Comparison of ENCODE assay signal across 8 cellular contexts in the genomic region with DNA sequence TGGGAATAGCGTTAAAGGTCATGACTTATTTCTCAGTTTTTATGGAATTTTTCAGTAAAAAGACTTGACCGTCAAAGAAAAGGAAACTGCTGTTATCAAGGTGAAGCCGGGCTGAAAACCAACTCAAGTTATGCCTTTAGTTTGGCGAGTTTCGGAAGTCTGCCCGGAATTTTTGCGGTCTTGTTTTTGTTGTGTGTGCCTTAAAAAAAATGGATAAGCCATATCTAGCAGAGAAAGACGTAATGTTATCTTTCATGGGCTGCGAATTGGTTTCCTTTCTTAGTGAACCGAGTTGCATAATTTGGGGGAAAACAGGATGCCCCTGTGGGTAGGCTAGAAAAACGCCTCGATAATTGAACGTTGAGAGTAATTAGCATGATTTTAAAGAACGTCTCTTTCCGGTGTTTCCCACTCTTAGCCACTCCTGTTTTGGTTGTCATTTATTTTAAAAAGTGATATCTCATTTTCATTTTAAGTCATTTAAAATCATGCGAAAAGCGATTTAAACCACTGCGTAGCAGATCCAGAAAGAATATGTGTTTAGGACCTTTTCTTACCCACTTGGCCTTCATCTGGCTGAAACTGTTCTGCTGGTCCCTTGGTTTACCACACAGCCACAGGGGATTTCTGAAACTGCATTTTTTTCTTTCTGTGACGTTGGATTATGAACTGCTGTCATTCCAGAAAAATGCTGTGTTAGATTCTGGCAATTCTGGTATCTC. TPM values are rescaled to one million over a fixed set of nuclear protein-coding genes. Genes with fewer than 3 reads are reported as not detected.
A peak's percentile ranks its signal among the peaks of the same experiment; 100 is the strongest.
DNase-seq lines count a peak whose midpoint lies in the region; ATAC-seq, FAIRE-seq and TF ChIP-seq lines count a peak whose summit lies in the region.

No MANE protein-coding gene starts in this region.

- intact Hi-C loops in HCT116 (cut with micrococcal nuclease) (no loop called here), PC-3 (cut with micrococcal nuclease) (loop anchor here (5.0 kb wide), 1 partner anchor 237 kb away; no protein-coding TSS in a partner anchor)

- RAD21 ChIA-PET in HCT116 (lab: Charles Lee; ENCODE audit: low non-redundant PET in 1 of 2, low total read pairs in 2 of 2, uncharacterized antibody in 2 of 2, unreplicated experiment in 2 of 2) = no interaction called here

- CTCF ChIA-PET in HCT116 (lab: Charles Lee) (no interaction called here), PC-3 (lab: Charles Lee) (no interaction called here)

- peak overlapping the region; percentile 98 for H3K27ac Mint-ChIP-seq in activated naive CD8-positive, alpha-beta T cell

- peak; percentile 65 for DNase-seq in GM03348 (ENCODE audit: low spot score)
- no peak for DNase-seq in HCT116 (ENCODE audit: low read depth, low spot score)
- peak; percentile 57 for DNase-seq in PC-3
- peak; percentile 57 for DNase-seq in stimulated activated CD4-positive, alpha-beta T cell treated with anti-CD3 and anti-CD28 coated beads, Interleukin-1b, Interleukin-23, amount 100 ng/mL, for 48 hours
- no peak for DNase-seq in frontal cortex (ENCODE audit: low spot score in 2 of 2)

- TF ChIP-seq POLR2A in HCT116 (IDR thresholded peaks at IDR 0.05; ENCODE audit: borderline replicate concordance, extremely low read depth, insufficient read depth, insufficient read length) = no peak

- H3K9ac ChIP-seq in HCT116 (ENCODE audit: low read length) = peak overlapping the region; percentile 72
- peak overlapping the region; percentile 97 for H3K9ac ChIP-seq in PC-3 (ENCODE audit: low read length)
- H3K9ac ChIP-seq in iPS-15b (ENCODE audit: low read depth, low read length) = peak overlapping the region; percentile 87

- H3K27ac ChIP-seq in HCT116 (ENCODE audit: low read depth, low read length) = peak overlapping the region; percentile 87
- peak overlapping the region; percentile 52 for H3K27ac ChIP-seq in PC-3 (ENCODE audit: low read length)

- H3K4me1 ChIP-seq in HCT116 (ENCODE audit: control insufficient read depth in 1 of 2, insufficient read depth in 2 of 2, low read length in 2 of 2) = peaks cover 9 to 23% of the 10 kb centered on the region in 2 experiments
- peaks cover 23% of the 10 kb centered on the region for H3K4me1 ChIP-seq in PC-3 (ENCODE audit: insufficient read depth, low read length)
- peaks cover 5% of the 10 kb centered on the region for H3K4me1 ChIP-seq in iPS-15b (ENCODE audit: control insufficient read depth, insufficient read depth, low read length)

- H3K4me2 ChIP-seq in HCT116 (ENCODE audit: low read length) (peak overlapping the region; percentile 90), PC-3 (ENCODE audit: low read length) (peak overlapping the region; percentile 84)

- POLR2A ChIA-PET in HCT116 (lab: Charles Lee) (interaction anchor here (1.4 to 2.9 kb wide), 9 partner anchors 9 to 375 kb away, joined by 3 to 18 read pairs (median 8); no protein-coding TSS in a partner anchor), PC-3 (lab: Charles Lee; ENCODE audit: unreplicated experiment) (interaction anchor here (0.6 to 0.8 kb wide), 3 partner anchors 14 to 225 kb away, joined by 3 to 6 read pairs (median 5); no protein-coding TSS in a partner anchor)

- H3K9me3 ChIP-seq in HCT116 (ENCODE audit: control insufficient read depth in 1 of 2, insufficient read depth in 1 of 2, low read depth in 1 of 2, low read length in 2 of 2) (no peaks in the 10 kb centered on the region), PC-3 (ENCODE audit: low read length) (no peaks in the 10 kb centered on the region), iPS-15b (ENCODE audit: control insufficient read depth, insufficient read depth, low read length) (no peaks in the 10 kb centered on the region)

- no peaks in the 10 kb centered on the region for H3K9me2 ChIP-seq in HCT116 (ENCODE audit: insufficient read depth)
- H3K9me2 ChIP-seq in PC-3 (replicated peaks; ENCODE audit: low read length) = no peaks in the 10 kb centered on the region

- H3K27me3 Mint-ChIP-seq in activated naive CD8-positive, alpha-beta T cell = no peaks in the 10 kb centered on the region

- no peak for ATAC-seq in HCT116
- no peak for ATAC-seq in PC-3
- no peak for ATAC-seq in HG03139 (IDR thresholded peaks at IDR 0.05; ENCODE audit: unreplicated experiment)

- H4K20me1 ChIP-seq in HCT116 (ENCODE audit: insufficient read depth) (no peaks in the 10 kb centered on the region), PC-3 (ENCODE audit: low read length) (peaks cover 59% of the 10 kb centered on the region)

- H3F3A ChIP-seq in PC-3 (ENCODE audit: low read length, unreplicated experiment) = peaks cover 6% of the 10 kb centered on the region

- H3K36me3 ChIP-seq in HCT116 (ENCODE audit: control insufficient read depth in 1 of 2, insufficient read depth in 2 of 2, low read length in 2 of 2) (peaks cover 23 to 27% of the 10 kb centered on the region in 2 experiments; a peak in 3 of 4 replicates), PC-3 (ENCODE audit: low read depth, low read length) (peaks cover 53% of the 10 kb centered on the region), iPS-15b (ENCODE audit: control insufficient read depth, insufficient read depth, low read length) (peaks cover 20% of the 10 kb centered on the region)

- TF ChIP-seq CTCF in HCT116 (IDR thresholded peaks at IDR 0.05 in 2 of 3, conservative IDR thresholded peaks at IDR 0.05 in 1 of 3; ENCODE audit: borderline replicate concordance in 1 of 3, insufficient read depth in 1 of 3, low read depth in 2 of 3, low read length in 2 of 3) (no peak), PC-3 (conservative IDR thresholded peaks at IDR 0.05; ENCODE audit: low read depth, low read length) (no peak)

- H3K4me3 Mint-ChIP-seq in activated naive CD8-positive, alpha-beta T cell = peak overlapping the region; percentile 97

- no peak overlapping the region for H2AFZ ChIP-seq in HCT116 (ENCODE audit: low read depth, low read length, poor library complexity, severe bottlenecking)
- no peak overlapping the region for H2AFZ ChIP-seq in PC-3 (ENCODE audit: low read length)

- H3K79me2 ChIP-seq in HCT116 (ENCODE audit: insufficient read depth, low read length) = peaks cover 26% of the 10 kb centered on the region
- H3K79me2 ChIP-seq in PC-3 (ENCODE audit: low read length) = peaks cover 52% of the 10 kb centered on the region

- no peaks in the 10 kb centered on the region for H3K9me3 Mint-ChIP-seq in activated naive CD8-positive, alpha-beta T cell (ENCODE audit: low read depth)

- BruUV-seq in HCT116 (replicated peaks; lab: Mats Ljungman, UMichigan) (TSS peak; percentile 63), PC-3 (replicated peaks; lab: Mats Ljungman, UMichigan) (TSS peak; percentile 61)

- FAIRE-seq in frontal cortex (lab: Jason Lieb, UNC) = no peak

- H3K27me3 ChIP-seq in HCT116 (ENCODE audit: insufficient read depth, low read length) (no peaks in the 10 kb centered on the region), PC-3 (ENCODE audit: low read length) (no peaks in the 10 kb centered on the region), iPS-15b (ENCODE audit: control insufficient read depth, insufficient read depth, low read length) (no peaks in the 10 kb centered on the region)

- TF ChIP-seq RAD21 in HCT116 (IDR thresholded peaks at IDR 0.05; ENCODE audit: low read depth) = no peak

- H3K4me1 Mint-ChIP-seq in activated naive CD8-positive, alpha-beta T cell (ENCODE audit: low read depth) = peaks cover 58% of the 10 kb centered on the region

- peaks cover 36% of the 10 kb centered on the region for H3K36me3 Mint-ChIP-seq in activated naive CD8-positive, alpha-beta T cell

- H3K4me3 ChIP-seq in HCT116 (replicated peaks in 1 of 2; ENCODE audit: low read depth in 1 of 2, low read length in 2 of 2) (peak overlapping the region; percentile 61 to 87), PC-3 (ENCODE audit: low read length) (peak overlapping the region; percentile 98), iPS-15b (ENCODE audit: low read depth, low read length) (peak overlapping the region; percentile 77)

TF ChIP-seq in HCT116, 20 proteins besides CTCF, POLR2A, EP300 and RAD21 (continues in another document):
- TF ChIP-seq REST (IDR thresholded peaks at IDR 0.05; ENCODE audit: low read depth) (no peak), SRF (IDR thresholded peaks at IDR 0.05; ENCODE audit: low read depth) (no peak), ZFX (IDR thresholded peaks at IDR 0.05) (no peak), YY1 (IDR thresholded peaks at IDR 0.05; ENCODE audit: extremely low read depth, insufficient replicate concordance, low read depth, low read length) (no peak), SP1 (IDR thresholded peaks at IDR 0.05; ENCODE audit: low read depth) (no peak), POLR2AphosphoS5 (IDR thresholded peaks at IDR 0.05; ENCODE audit: low read depth, low read length) (no peak), TCF7L2 (IDR thresholded peaks at IDR 0.05; ENCODE audit: borderline replicate concordance, extremely low read depth, insufficient read depth, insufficient read length) (no peak), MAX (IDR thresholded peaks at IDR 0.05) (no peak), CEBPB (IDR thresholded peaks at IDR 0.05; ENCODE audit: low read depth) (no peak), JUND (IDR thresholded peaks at IDR 0.05) (no peak)

RNA-seq across cellular contexts. Expression of gene NFKBIZ, which starts 1.2 kb away (rescaled TPM):
- total RNA-seq in HCT116 (2021; ENCODE audit: unreplicated experiment) (12.2 TPM), PC-3 (2014; rRNA removed) (63.0 and 70.2 TPM in 2 replicates), frontal cortex (2.4 TPM)
- polyA plus RNA-seq in HCT116 (2012) = 3.6 and 8.7 TPM in 2 replicates

Comparison
In these comparisons a context has a peak if more than half of its experiments do, and no peak if none do; other contexts are left out.
1. DNase-seq: peak in GM03348 (single experiment), PC-3 (single experiment) and stimulated activated CD4-positive, alpha-beta T cell treated with anti-CD3 and anti-CD28 coated beads, Interleukin-1b, Interleukin-23, amount 100 ng/mL, for 48 hours (single experiment); none in HCT116 (single experiment) and frontal cortex (0 of 2).
2. Peak in every context shown above with its lines, with median percentiles within 50 percentile points of each other: H3K4me3 ChIP-seq and H3K9ac ChIP-seq.